In the genomic region with DNA sequence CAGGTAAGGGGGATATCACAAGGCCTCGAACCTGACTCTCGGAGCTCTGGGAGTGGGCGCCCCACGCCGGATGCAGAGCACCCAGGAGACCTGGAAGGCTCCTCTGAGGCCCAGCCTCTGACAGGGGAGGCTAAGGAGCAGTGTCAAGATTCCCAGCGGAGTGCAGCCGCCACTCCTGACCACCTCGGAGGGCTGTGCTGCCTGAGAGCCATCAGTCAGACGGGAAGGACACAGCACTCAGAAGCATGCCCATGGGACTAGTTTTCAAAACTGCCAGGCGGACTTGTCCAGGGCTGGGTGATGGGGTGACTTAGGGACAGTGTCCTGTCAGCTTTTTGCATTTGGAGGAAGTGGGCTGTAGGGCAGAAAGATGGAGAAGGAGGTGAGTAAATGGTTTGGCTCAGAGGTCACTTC, we compare ENCODE assay signal across 19 cellular contexts. TPM values are rescaled to one million over a fixed set of nuclear protein-coding genes. Genes with fewer than 3 reads are reported as not detected.
A peak's percentile ranks its signal among the peaks of the same experiment; 100 is the strongest.
DNase-seq lines count a peak whose midpoint lies in the region; ATAC-seq and TF ChIP-seq lines count a peak whose summit lies in the region.
"Had no signal": no experiment of that assay in that cellular context is flagged by ENCODE, and none has a peak within 500 bp of the region (broad histone marks: within the 10 kb centered on the region; RNA-seq: fewer than 3 reads in every experiment).

No MANE protein-coding gene starts in this region.

- intact Hi-C loops in Right ventricle myocardium superior (cut with DNase I), result no loop called here
- intact Hi-C loops in dendritic cell treated with granulocyte-macrophage colony-stimulating factor and Interleukin-4, amounts not matched to agents 40 ng/mL and 50 ng/mL, for 4 days (cut with micrococcal nuclease), result loop anchor here (5.0 kb wide), 1 partner anchor 39 kb away; no protein-coding TSS in a partner anchor
- intact Hi-C loops in naive thymus-derived CD4-positive, alpha-beta T cell (cut with micrococcal nuclease), result no loop called here
- intact Hi-C loops in aorta (cut with DNase I), result no loop called here

- H3K36me3 ChIP-seq in right atrium auricular region, result no peaks in the 10 kb centered on the region
- no peaks in the 10 kb centered on the region for H3K36me3 ChIP-seq in naive thymus-derived CD4-positive, alpha-beta T cell (ENCODE audit: control insufficient read depth in 2 of 3, insufficient read depth in 3 of 3, low read length in 3 of 3)
- peaks cover 0 to 4% of the 10 kb centered on the region in 2 donors for H3K36me3 ChIP-seq in aorta (ENCODE audit: control insufficient read depth in 1 of 2, insufficient read depth in 2 of 2, low read length in 1 of 2)
- H3K36me3 ChIP-seq: MG63 had no signal

- ATAC-seq in Right ventricle myocardium superior (ENCODE audit: poor library complexity), result peak; percentile 26
- ATAC-seq in naive thymus-derived CD4-positive, alpha-beta T cell, result peak; percentile 31
- ATAC-seq in aorta (ENCODE audit: low FRiP score), result no peak
- no peak for ATAC-seq in GM18907 (IDR thresholded peaks at IDR 0.05; ENCODE audit: unreplicated experiment)
- ATAC-seq in GM18498 (IDR thresholded peaks at IDR 0.05; ENCODE audit: unreplicated experiment), result no peak

- H3K4me1 ChIP-seq in right atrium auricular region, result peaks cover 0 to 8% of the 10 kb centered on the region in 2 donors
- H3K4me1 ChIP-seq in naive thymus-derived CD4-positive, alpha-beta T cell (ENCODE audit: control insufficient read depth in 2 of 2, insufficient read depth in 2 of 2, low read length in 2 of 2), result no peaks in the 10 kb centered on the region
- H3K4me1 ChIP-seq in aorta (ENCODE audit: control insufficient read depth in 1 of 2, insufficient read depth in 2 of 2, low read length in 2 of 2), result no peaks in the 10 kb centered on the region

- H3K9me3 ChIP-seq in right atrium auricular region (no peaks in the 10 kb centered on the region), aorta (ENCODE audit: control insufficient read depth, low read length) (no peaks in the 10 kb centered on the region)
- no peaks in the 10 kb centered on the region for H3K9me3 ChIP-seq in naive thymus-derived CD4-positive, alpha-beta T cell (ENCODE audit: control insufficient read depth in 2 of 3, low read length in 3 of 3)
- H3K9me3 ChIP-seq: MG63 had no signal

- TF ChIP-seq CTCF in right atrium auricular region (IDR thresholded peaks at IDR 0.05) (no peak), GM20000 (IDR thresholded peaks at IDR 0.05; ENCODE audit: extremely low read depth, missing control alignments) (no peak)

- H3K27me3 ChIP-seq in right atrium auricular region, result no peaks in the 10 kb centered on the region
- H3K27me3 ChIP-seq in naive thymus-derived CD4-positive, alpha-beta T cell (ENCODE audit: control insufficient read depth in 2 of 2, insufficient read depth in 2 of 2, low read length in 2 of 2), result no peaks in the 10 kb centered on the region
- H3K27me3 ChIP-seq in aorta (ENCODE audit: control insufficient read depth in 1 of 2, insufficient read depth in 2 of 2, low read length in 1 of 2), result no peaks in the 10 kb centered on the region
- H3K27me3 ChIP-seq: MG63 had no signal

- POLR2A ChIA-PET in naive thymus-derived CD4-positive, alpha-beta T cell (lab: Charles Lee), result no interaction called here

- CTCF ChIA-PET in naive thymus-derived CD4-positive, alpha-beta T cell (lab: Charles Lee), result no interaction called here

- no peaks in the 10 kb centered on the region for H3K36me3 Mint-ChIP-seq in dendritic cell treated with granulocyte-macrophage colony-stimulating factor and Interleukin-4, amounts not matched to agents 40 ng/mL and 50 ng/mL, for 4 days (ENCODE audit: low read depth)
- H3K36me3 Mint-ChIP-seq in naive thymus-derived CD4-positive, alpha-beta T cell, result no peaks in the 10 kb centered on the region
- H3K36me3 Mint-ChIP-seq: CD4-positive, alpha-beta memory T cell had no signal

- H3K27ac Mint-ChIP-seq in dendritic cell treated with granulocyte-macrophage colony-stimulating factor and Interleukin-4, amounts not matched to agents 40 ng/mL and 50 ng/mL, for 4 days, result peak overlapping the region; percentile 84
- peak overlapping the region in 1 of 9 donors; percentile 81 for H3K27ac Mint-ChIP-seq in naive thymus-derived CD4-positive, alpha-beta T cell

- H3K4me3 ChIP-seq in right atrium auricular region (no peak overlapping the region), aorta (ENCODE audit: low read length in 2 of 2) (no peak overlapping the region)
- no peak overlapping the region for H3K4me3 ChIP-seq in naive thymus-derived CD4-positive, alpha-beta T cell (ENCODE audit: low read length)
- H3K4me3 ChIP-seq: MG63 had no signal

- no peaks in the 10 kb centered on the region for H3K27me3 Mint-ChIP-seq in dendritic cell treated with granulocyte-macrophage colony-stimulating factor and Interleukin-4, amounts not matched to agents 40 ng/mL and 50 ng/mL, for 4 days
- no peaks in the 10 kb centered on the region for H3K27me3 Mint-ChIP-seq in naive thymus-derived CD4-positive, alpha-beta T cell

- DNase-seq in Right ventricle myocardium superior, result no peak
- DNase-seq in right atrium auricular region (ENCODE audit: low spot score), result no peak
- no peak for DNase-seq in naive thymus-derived CD4-positive, alpha-beta T cell
- peak; percentile 66 to 74 for DNase-seq in aorta
- DNase-seq in GM20000 (ENCODE audit: low spot score), result no peak
- DNase-seq: activated CD4-positive, alpha-beta T cell treated with anti-CD3 and anti-CD28 coated beads for 1 hour; activated naive CD4-positive, alpha-beta T cell treated with Interleukin-2 at 50 U/mL for 16 hours; CD4-positive, alpha-beta memory T cell; DMS79; mesenchymal stem cell; MG63; NCI-H187 treated with DMSO at 0.1 percent for 48 hours; NCI-H510A; retina; SIG-M5 had no signal

- H3K4me1 Mint-ChIP-seq in dendritic cell treated with granulocyte-macrophage colony-stimulating factor and Interleukin-4, amounts not matched to agents 40 ng/mL and 50 ng/mL, for 4 days (ENCODE audit: low read depth), result peaks cover 52% of the 10 kb centered on the region
- H3K4me1 Mint-ChIP-seq in naive thymus-derived CD4-positive, alpha-beta T cell, result peaks cover 0 to 23% (median 9%) of the 10 kb centered on the region in 7 donors

- WGBS in aorta, 2 donors, result 93 to 94% methylated on average over 10 of the region's 10 CpGs

- H3K9me3 Mint-ChIP-seq in dendritic cell treated with granulocyte-macrophage colony-stimulating factor and Interleukin-4, amounts not matched to agents 40 ng/mL and 50 ng/mL, for 4 days, result no peaks in the 10 kb centered on the region
- no peaks in the 10 kb centered on the region for H3K9me3 Mint-ChIP-seq in naive thymus-derived CD4-positive, alpha-beta T cell
- H3K9me3 Mint-ChIP-seq: CD4-positive, alpha-beta memory T cell had no signal

- H3K4me3 Mint-ChIP-seq in dendritic cell treated with granulocyte-macrophage colony-stimulating factor and Interleukin-4, amounts not matched to agents 40 ng/mL and 50 ng/mL, for 4 days, result no peak overlapping the region
- no peak overlapping the region for H3K4me3 Mint-ChIP-seq in naive thymus-derived CD4-positive, alpha-beta T cell

- no peak overlapping the region for H3K27ac ChIP-seq in right atrium auricular region
- H3K27ac ChIP-seq in naive thymus-derived CD4-positive, alpha-beta T cell (ENCODE audit: low read depth, low read length), result no peak overlapping the region
- no peak overlapping the region for H3K27ac ChIP-seq in aorta (ENCODE audit: low read depth in 1 of 2, low read length in 2 of 2)

RNA-seq across cellular contexts. Expression of gene B3GNT7, which starts 34.6 kb away (rescaled TPM):
- 7.7 TPM for total RNA-seq in Right ventricle myocardium superior
- 1 to 10 TPM; 4.0 to 9.4 TPM for total RNA-seq in right atrium auricular region
- 1 to 10 TPM in 2 of 5 experiments, under 1 TPM in 2, not detected in 1; 0.24 to 5.6 (median 0.95) TPM for total RNA-seq in naive thymus-derived CD4-positive, alpha-beta T cell
- not detected for polyA plus RNA-seq in naive thymus-derived CD4-positive, alpha-beta T cell
- total RNA-seq in aorta, result 1 to 10 TPM; 4.0 to 6.7 TPM
- 1 to 10 TPM in 1 of 2 donors, under 1 TPM in 1; 0.56 to 3.5 TPM for polyA plus RNA-seq in aorta
- total RNA-seq: CD4-positive, alpha-beta memory T cell; T-helper 2 cell treated with Interferon-gamma antibody and Interleukin-4, amounts not matched to agents 100 ng/mL and 5 ng/mL, for 36 hours had no signal
- polyA plus RNA-seq: CD4-positive, alpha-beta memory T cell had no signal

Comparison
In these comparisons a context has a peak if more than half of its experiments do, and no peak if none do; other contexts are left out.
1. ATAC-seq: peak in Right ventricle myocardium superior (single experiment) and naive thymus-derived CD4-positive, alpha-beta T cell (single experiment); none in aorta (single experiment), GM18907 (single experiment) and GM18498 (single experiment).
2. DNase-seq: peak in aorta (2 of 2); none in Right ventricle myocardium superior (single experiment), right atrium auricular region (single experiment), naive thymus-derived CD4-positive, alpha-beta T cell (0 of 9) and GM20000 (single experiment).